Comparison of ENCODE assay signal across 1 cellular context in genomic region chr17:68972119-68972704, GRCh38.
TF ChIP-seq lines count a peak whose summit lies in the region.

No MANE protein-coding gene starts in this region.

TF ChIP-seq in endothelial cell of umbilical vein, 7 proteins besides CTCF, POLR2A, EP300 and RAD21 (continued from another document):
- TF ChIP-seq MAX (IDR thresholded peaks at IDR 0.05; ENCODE audit: insufficient read depth, insufficient read length) (no peak), JUN (IDR thresholded peaks at IDR 0.05; ENCODE audit: borderline replicate concordance, insufficient read depth, insufficient read length, low read depth) (no peak), FOS (IDR thresholded peaks at IDR 0.05; ENCODE audit: borderline replicate concordance, insufficient read depth, low read length) (no peak), MYC (IDR thresholded peaks at IDR 0.05; ENCODE audit: low read depth, low read length) (no peak)
